Comparison of ENCODE assay signal across 1 cellular context in genomic region chr7:30104134-30104533, GRCh38.
TF ChIP-seq lines count a peak whose summit lies in the region.

No MANE protein-coding gene starts in this region.

TF ChIP-seq in endothelial cell of umbilical vein, 7 proteins besides CTCF, POLR2A, EP300 and RAD21 (continued from another document):
- no peak for TF ChIP-seq GATA2 (IDR thresholded peaks at IDR 0.05; ENCODE audit: insufficient read depth, insufficient read length, low read depth, low read length)
- TF ChIP-seq MAX (IDR thresholded peaks at IDR 0.05; ENCODE audit: insufficient read depth, insufficient read length), result no peak
TF ChIP-seq in endothelial cell of umbilical vein: peak in this region for 0.
